In genomic region chr7:101175664-101176063, GRCh38 we compare ENCODE assay signal across 38 cellular contexts. TPM values are rescaled to one million over a fixed set of nuclear protein-coding genes. Genes with fewer than 3 reads are reported as not detected.
"Had no signal": no experiment of that assay in that cellular context is flagged by ENCODE, and none has a peak within 500 bp of the region (broad histone marks: within the 10 kb centered on the region; RNA-seq: fewer than 3 reads in every experiment).

No MANE protein-coding gene starts in this region.

- FAIRE-seq: astrocyte, colon had no signal

- H3K4me3 ChIP-seq: esophagus squamous epithelium, gastroesophageal sphincter, heart right ventricle had no signal

- H3K36me3 ChIP-seq: esophagus squamous epithelium, gastroesophageal sphincter, heart right ventricle had no signal

- DNase-seq: activated CD4-positive, alpha-beta T cell treated with anti-CD3 and anti-CD28 coated beads for 1 hour; activated CD4-positive, alpha-beta T cell treated with anti-CD3 and anti-CD28 coated beads for 4 hours; activated CD4-positive, alpha-beta T cell treated with anti-CD3 and anti-CD28 coated beads, Interleukin-2, amount 10 ng/mL, durations not matched to agents 7 days and 5 days; activated CD4-positive, alpha-beta T cell treated with anti-CD3 and anti-CD28 coated beads, Interleukin-2, amount 50 U/mL, for 4 hours; activated CD8-positive, alpha-beta memory T cell treated with anti-CD3 and anti-CD28 coated beads, Interleukin-2, amount 50 U/mL, for 48 hours; activated CD8-positive, alpha-beta T cell treated with anti-CD3 and anti-CD28 coated beads, Interleukin-2, amount 10 ng/mL, durations not matched to agents 7 days and 5 days; activated effector memory CD4-positive, alpha-beta T cell treated with Interleukin-2 at 50 U/mL for 16 hours; activated gamma-delta T cell treated with Interleukin-2 at 50 U/mL for 16 hours; activated naive CD4-positive, alpha-beta T cell treated with anti-CD3 and anti-CD28 coated beads, Interleukin-2, amount 50 U/mL, for 16 hours; activated naive CD4-positive, alpha-beta T cell treated with Interleukin-2 at 50 U/mL for 16 hours; activated T-cell treated with anti-CD3 and anti-CD28 coated beads for 4 hours; activated T-cell treated with anti-CD3 and anti-CD28 coated beads, Interleukin-2, amount 50 U/mL, for 4 hours; amniotic stem cell; anterior cingulate cortex; caudate nucleus; cortex of kidney; dermis blood vessel endothelial cell; effector CD4-positive, alpha-beta T cell; effector memory CD8-positive, alpha-beta T cell; esophagus squamous epithelium; foreskin melanocyte; heart right ventricle; T-helper 1 cell; T-helper 2 cell had no signal

- H3K9me3 Mint-ChIP-seq: activated CD4-positive, alpha-beta T cell treated with anti-CD3 and anti-CD28 coated beads, Interleukin-2, amount 10 ng/mL, durations not matched to agents 7 days and 5 days; activated T-cell treated with anti-CD3 and anti-CD28 coated beads, Interleukin-2, amount 50 U/mL, for 4 hours; activated T-helper 17 cell treated with anti-CD3 and anti-CD28 coated beads, Interleukin-2, amount 50 U/mL, for 72 hours; effector memory CD8-positive, alpha-beta T cell; WTC11 had no signal

- H3K27ac ChIP-seq: epithelial cell of prostate, esophagus squamous epithelium, gastroesophageal sphincter, heart right ventricle, VCaP had no signal

- H3K36me3 Mint-ChIP-seq: WTC11 had no signal

- H3K27ac Mint-ChIP-seq: activated CD4-positive, alpha-beta T cell treated with anti-CD3 and anti-CD28 coated beads, Interleukin-2, amount 10 ng/mL, durations not matched to agents 7 days and 5 days; activated CD8-positive, alpha-beta T cell treated with anti-CD3 and anti-CD28 coated beads, Interleukin-2, amount 10 ng/mL, durations not matched to agents 7 days and 5 days; activated naive CD8-positive, alpha-beta T cell; activated T-helper 17 cell treated with anti-CD3 and anti-CD28 coated beads, Interleukin-2, amount 50 U/mL, for 72 hours; effector memory CD8-positive, alpha-beta T cell; WTC11 had no signal

- H3K9me3 ChIP-seq: esophagus squamous epithelium, gastroesophageal sphincter, heart right ventricle had no signal

- ATAC-seq: activated CD8-positive, alpha-beta T cell treated with anti-CD3 and anti-CD28 coated beads, Interleukin-2, amount 10 ng/mL, durations not matched to agents 7 days and 5 days; activated T-cell treated with anti-CD3 and anti-CD28 coated beads, Interleukin-2, amount 50 U/mL, for 4 hours; activated T-helper 17 cell treated with anti-CD3 and anti-CD28 coated beads, Interleukin-2, amount 50 U/mL, for 72 hours; effector memory CD8-positive, alpha-beta T cell; gastroesophageal sphincter; heart right ventricle; WTC11 had no signal

- H3K4me3 Mint-ChIP-seq: activated CD4-positive, alpha-beta T cell treated with anti-CD3 and anti-CD28 coated beads, Interleukin-2, amount 10 ng/mL, durations not matched to agents 7 days and 5 days; activated CD8-positive, alpha-beta T cell treated with anti-CD3 and anti-CD28 coated beads, Interleukin-2, amount 10 ng/mL, durations not matched to agents 7 days and 5 days; activated naive CD8-positive, alpha-beta T cell; activated T-cell treated with anti-CD3 and anti-CD28 coated beads, Interleukin-2, amount 50 U/mL, for 4 hours had no signal

RNA-seq across cellular contexts. Expression of gene NAT16, which starts 4.4 kb away (rescaled TPM):
- total RNA-seq: activated CD4-positive, alpha-beta T cell treated with anti-CD3 and anti-CD28 coated beads, Interleukin-2, amount 10 ng/mL, durations not matched to agents 7 days and 5 days; activated CD8-positive, alpha-beta T cell treated with anti-CD3 and anti-CD28 coated beads, Interleukin-2, amount 10 ng/mL, durations not matched to agents 7 days and 5 days; activated T-cell treated with anti-CD3 and anti-CD28 coated beads, Interleukin-2, amount 50 U/mL, for 4 hours; activated T-helper 17 cell treated with anti-CD3 and anti-CD28 coated beads, Interleukin-2, amount 50 U/mL, for 72 hours; chondrocyte; dermis blood vessel endothelial cell; esophagus squamous epithelium; fibroblast of lung; fibroblast of villous mesenchyme; gastroesophageal sphincter; glomerular endothelial cell; heart right ventricle had no signal
- polyA plus RNA-seq: esophagus, fibroblast of lung, heart right ventricle had no signal

RNA-seq across cellular contexts. Expression of gene VGF, which starts 10.3 kb away (rescaled TPM):
- total RNA-seq: activated T-cell treated with anti-CD3 and anti-CD28 coated beads, Interleukin-2, amount 50 U/mL, for 4 hours; dermis blood vessel endothelial cell; esophagus squamous epithelium; glomerular endothelial cell; heart right ventricle had no signal
- polyA plus RNA-seq: fibroblast of lung had no signal

RNA-seq across cellular contexts. Expression of gene MOGAT3, which starts 25.2 kb away (rescaled TPM):
- total RNA-seq: activated CD4-positive, alpha-beta T cell treated with anti-CD3 and anti-CD28 coated beads, Interleukin-2, amount 10 ng/mL, durations not matched to agents 7 days and 5 days; activated CD8-positive, alpha-beta T cell treated with anti-CD3 and anti-CD28 coated beads, Interleukin-2, amount 10 ng/mL, durations not matched to agents 7 days and 5 days; activated T-cell treated with anti-CD3 and anti-CD28 coated beads, Interleukin-2, amount 50 U/mL, for 4 hours; activated T-helper 17 cell treated with anti-CD3 and anti-CD28 coated beads, Interleukin-2, amount 50 U/mL, for 72 hours; astrocyte; chondrocyte; dermis blood vessel endothelial cell; esophagus squamous epithelium; fibroblast of lung; fibroblast of villous mesenchyme; gastroesophageal sphincter; glomerular endothelial cell; heart right ventricle had no signal
- polyA plus RNA-seq: adipose tissue, esophagus, fibroblast of lung, heart right ventricle had no signal
